Comparison of ENCODE assay signal across 8 cellular contexts in genomic region chr11:2991477-2992233, GRCh38. TPM values are rescaled to one million over a fixed set of nuclear protein-coding genes. Genes with fewer than 3 reads are reported as not detected.
DNase-seq lines count a peak whose midpoint lies in the region; ATAC-seq and TF ChIP-seq lines count a peak whose summit lies in the region.

No MANE protein-coding gene starts in this region.

- H3K9ac ChIP-seq in SK-N-MC (ENCODE audit: insufficient read length), result peak overlapping the region; percentile 99
- peak overlapping the region; percentile 96 for H3K9ac ChIP-seq in mesenchymal stem cell (ENCODE audit: low read length)

- peak overlapping the region; percentile 44 for H2BK15ac ChIP-seq in mesenchymal stem cell (ENCODE audit: low read depth, poor library complexity, severe bottlenecking)

- H3K36me3 ChIP-seq in SK-N-MC (ENCODE audit: insufficient read depth, low read length) (peaks cover 21% of the 10 kb centered on the region), mesenchymal stem cell (ENCODE audit: control insufficient read depth in 1 of 2, insufficient read depth in 2 of 2, low read depth in 1 of 2, low read length in 2 of 2) (peaks cover 0 to 4% of the 10 kb centered on the region in 2 experiments), thymus (ENCODE audit: control insufficient read depth, insufficient read depth) (no peaks in the 10 kb centered on the region)
- no peaks in the 10 kb centered on the region for H3K36me3 ChIP-seq in effector memory CD4-positive, alpha-beta T cell (ENCODE audit: control insufficient read depth, insufficient read depth, low read length)

- H3K4me3 ChIP-seq in SK-N-MC (peak overlapping the region; percentile 98), mesenchymal stem cell (ENCODE audit: insufficient read depth in 1 of 2, low read depth in 1 of 2, low read length in 2 of 2) (peak overlapping the region; percentile 74 to 95), thymus (ENCODE audit: low read length) (peak overlapping the region; percentile 78)
- H3K4me3 ChIP-seq in effector memory CD4-positive, alpha-beta T cell (ENCODE audit: insufficient read depth, low read depth, low read length, poor library complexity, severe bottlenecking), result peak overlapping the region; percentile 85

- peak overlapping the region in 1 of 2 experiments; percentile 78 for H3K14ac ChIP-seq in mesenchymal stem cell (ENCODE audit: low read length in 2 of 2)

- peak overlapping the region; percentile 74 for H2AK5ac ChIP-seq in mesenchymal stem cell (ENCODE audit: low read length, severe bottlenecking)

- H3K27me3 Mint-ChIP-seq in CD14-positive monocyte (ENCODE audit: low read depth in 3 of 3), result peaks cover 0 to 2% (median 1%) of the 10 kb centered on the region in 3 donors

- H2BK120ac ChIP-seq in mesenchymal stem cell (ENCODE audit: low read depth, low read length), result peak overlapping the region; percentile 91

- H3K4me1 Mint-ChIP-seq in CD14-positive monocyte, result peaks cover 45% of the 10 kb centered on the region

- peaks cover 2% of the 10 kb centered on the region for H3K79me1 ChIP-seq in mesenchymal stem cell (replicated peaks; ENCODE audit: low read length, poor library complexity, severe bottlenecking)

- H3K27me3 ChIP-seq in effector memory CD4-positive, alpha-beta T cell (replicated peaks; ENCODE audit: control insufficient read depth, insufficient read depth, low read length, poor library complexity, severe bottlenecking), result no peaks in the 10 kb centered on the region
- H3K27me3 ChIP-seq in mesenchymal stem cell (ENCODE audit: control insufficient read depth in 1 of 2, insufficient read depth in 1 of 2, low read length in 2 of 2) (no peaks in the 10 kb centered on the region), thymus (ENCODE audit: control insufficient read depth, insufficient read depth) (no peaks in the 10 kb centered on the region)

- H3K18ac ChIP-seq in mesenchymal stem cell (ENCODE audit: low read depth in 1 of 2, low read length in 2 of 2), result peak overlapping the region; percentile 79 to 85

- ATAC-seq in GM19023 (IDR thresholded peaks at IDR 0.05; ENCODE audit: unreplicated experiment), result peak; percentile 41
- peak; percentile 32 for ATAC-seq in HG03139 (IDR thresholded peaks at IDR 0.05; ENCODE audit: unreplicated experiment)

- DNase-seq in CD14-positive monocyte (ENCODE audit: low spot score), result peak; percentile 61
- no peak for DNase-seq in SK-N-MC (ENCODE audit: low read depth, low spot score)
- DNase-seq in effector memory CD4-positive, alpha-beta T cell, result no peak
- peak; percentile 67 for DNase-seq in mesenchymal stem cell
- DNase-seq in effector CD8-positive, alpha-beta T cell (lab: John Stamatoyannopoulos, UW), result no peak

- H3K4ac ChIP-seq in mesenchymal stem cell (ENCODE audit: low read depth in 1 of 2, low read length in 2 of 2), result peak overlapping the region; percentile 35 to 87

- intact Hi-C loops in CD14-positive monocyte (cut with micrococcal nuclease), result loop anchor here (1.0 to 5.0 kb wide), 5 partner anchors 20 to 65 kb away; partner anchors contain the start of gene CARS1 (in 1 of the 2)

- peaks cover 13% of the 10 kb centered on the region for H3K4me1 ChIP-seq in effector memory CD4-positive, alpha-beta T cell (ENCODE audit: control insufficient read depth, insufficient read depth, low read length, poor library complexity, severe bottlenecking)
- H3K4me1 ChIP-seq in mesenchymal stem cell (ENCODE audit: control insufficient read depth, insufficient read depth, low read depth, low read length), result peaks cover 6% of the 10 kb centered on the region
- H3K4me1 ChIP-seq in thymus (ENCODE audit: control insufficient read depth, insufficient read depth, low read length), result peaks cover 10% of the 10 kb centered on the region

- H3K23ac ChIP-seq in mesenchymal stem cell (ENCODE audit: low read length in 2 of 2), result no peak overlapping the region

- H4K91ac ChIP-seq in mesenchymal stem cell (ENCODE audit: low read length), result peak overlapping the region; percentile 73

- peaks cover 0 to 2% of the 10 kb centered on the region in 2 donors for H3K36me3 Mint-ChIP-seq in CD14-positive monocyte

- 1% methylated on average over 56 of the region's 79 CpGs for WGBS in mesenchymal stem cell
- WGBS in thymus, result under 1% methylated on average over 79 of the region's 79 CpGs

- no peaks in the 10 kb centered on the region for H3K9me3 Mint-ChIP-seq in CD14-positive monocyte

- peak overlapping the region; percentile 97 to 99 for H3K4me3 Mint-ChIP-seq in CD14-positive monocyte

- H2BK12ac ChIP-seq in mesenchymal stem cell (ENCODE audit: low read length in 2 of 2), result peak overlapping the region in 1 of 2 experiments; percentile 7

- peak overlapping the region; percentile 95 for H3K4me2 ChIP-seq in mesenchymal stem cell (ENCODE audit: low read length, poor library complexity, severe bottlenecking)

- H3K27ac Mint-ChIP-seq in CD14-positive monocyte, result peak overlapping the region; percentile 94 to 99 (median 98)

- peak overlapping the region; percentile 57; the same call in 1 of the 2 replicates for H3K27ac ChIP-seq in SK-N-MC
- H3K27ac ChIP-seq in effector memory CD4-positive, alpha-beta T cell (ENCODE audit: insufficient read depth, low read length, poor library complexity, severe bottlenecking), result peak overlapping the region; percentile 81
- H3K27ac ChIP-seq in mesenchymal stem cell (ENCODE audit: low read length, poor library complexity, severe bottlenecking), result peak overlapping the region; percentile 72
- peak overlapping the region; percentile 97 for H3K27ac ChIP-seq in thymus (ENCODE audit: low read depth)

- H4K8ac ChIP-seq in mesenchymal stem cell (ENCODE audit: low read length), result peak overlapping the region; percentile 59

- peak overlapping the region; percentile 92 for H2BK5ac ChIP-seq in mesenchymal stem cell (ENCODE audit: low read depth, low read length, poor library complexity, severe bottlenecking)

- no peak for TF ChIP-seq CTCF in CD14-positive monocyte (IDR thresholded peaks at IDR 0.05)

- H3K9me3 ChIP-seq in SK-N-MC (ENCODE audit: low read depth, low read length), result no peaks in the 10 kb centered on the region
- no peaks in the 10 kb centered on the region for H3K9me3 ChIP-seq in effector memory CD4-positive, alpha-beta T cell (ENCODE audit: control insufficient read depth, low read length)
- H3K9me3 ChIP-seq in mesenchymal stem cell (ENCODE audit: control insufficient read depth, low read length), result no peaks in the 10 kb centered on the region
- H3K9me3 ChIP-seq in thymus (ENCODE audit: control insufficient read depth), result no peaks in the 10 kb centered on the region

- no peak overlapping the region for H2AFZ ChIP-seq in mesenchymal stem cell (ENCODE audit: low read depth, low read length)

RNA-seq across cellular contexts. Expression of gene NAP1L4, which starts 0.5 kb away (rescaled TPM):
- polyA plus RNA-seq in CD14-positive monocyte (10 to 100 TPM; 42.1 to 44.9 TPM), thymus (157 TPM)
- 67.4 TPM for polyA plus RNA-seq in mesenchymal stem cell (2013, experiment 1 of 2)
- polyA plus RNA-seq in mesenchymal stem cell (2013, experiment 2 of 2), result 68.8 TPM

Comparison
In these comparisons a context has a peak if more than half of its experiments do, and no peak if none do; other contexts are left out.
1. DNase-seq: peak in CD14-positive monocyte (single experiment) and mesenchymal stem cell (single experiment); none in SK-N-MC (single experiment), effector memory CD4-positive, alpha-beta T cell (0 of 3) and effector CD8-positive, alpha-beta T cell (single experiment).
2. Peak in every context shown above with its lines, with median percentiles within 50 percentile points of each other: H3K27ac ChIP-seq and H3K4me3 ChIP-seq.